In genomic region chr10:128451879-128452278, GRCh38 we compare ENCODE assay signal across 26 cellular contexts.
"Had no signal": no experiment of that assay in that cellular context is flagged by ENCODE, and none has a peak within 500 bp of the region (broad histone marks: within the 10 kb centered on the region; RNA-seq: fewer than 3 reads in every experiment).

No MANE protein-coding gene starts in this region.

- ATAC-seq: activated CD4-positive, alpha-beta T cell treated with anti-CD3 and anti-CD28 coated beads for 36 hours; activated CD4-positive, CD25-positive, alpha-beta regulatory T cell treated with anti-CD3 and anti-CD28 coated beads, Interleukin-2, amount 50 U/mL, for 24 hours; activated CD8-positive, alpha-beta T cell treated with anti-CD3 and anti-CD28 coated beads, Interleukin-2, amount 10 ng/mL, durations not matched to agents 7 days and 5 days; activated T-cell treated with anti-CD3 and anti-CD28 coated beads, Interleukin-2, amount 50 U/mL, for 4 hours; activated T-helper 17 cell treated with anti-CD3 and anti-CD28 coated beads, Interleukin-2, amount 50 U/mL, for 72 hours; esophagus mucosa; T-helper 17 cell had no signal

- H3K4me3 Mint-ChIP-seq: activated B cell treated with CpG ODN at 0.5 μM for 24 hours; activated CD4-positive, alpha-beta memory T cell treated with anti-CD3 and anti-CD28 coated beads for 36 hours; activated CD4-positive, alpha-beta T cell treated with anti-CD3 and anti-CD28 coated beads for 36 hours; activated CD4-positive, alpha-beta T cell treated with anti-CD3 and anti-CD28 coated beads, Interleukin-2, amount 10 ng/mL, durations not matched to agents 24 days and 14 days; activated CD8-positive, alpha-beta T cell treated with anti-CD3 and anti-CD28 coated beads, Interleukin-2, amount 10 ng/mL, durations not matched to agents 7 days and 5 days; activated naive CD8-positive, alpha-beta T cell; activated T-cell treated with anti-CD3 and anti-CD28 coated beads, Interleukin-2, amount 50 U/mL, for 4 hours; activated T-helper 17 cell treated with anti-CD3 and anti-CD28 coated beads, Interleukin-2, amount 50 U/mL, for 72 hours; T-helper 17 cell; T-helper 2 cell treated with Interferon-gamma antibody and Interleukin-4, amounts not matched to agents 5 μg/mL and 100 μg/mL, for 36 hours had no signal

- H3K9me3 Mint-ChIP-seq: activated B cell treated with CpG ODN at 0.5 μM for 24 hours; activated CD4-positive, alpha-beta memory T cell treated with anti-CD3 and anti-CD28 coated beads for 36 hours; activated CD4-positive, alpha-beta T cell treated with anti-CD3 and anti-CD28 coated beads, Interleukin-2, amount 10 ng/mL, durations not matched to agents 24 days and 14 days; activated T-cell treated with anti-CD3 and anti-CD28 coated beads, Interleukin-2, amount 50 U/mL, for 4 hours; activated T-helper 17 cell treated with anti-CD3 and anti-CD28 coated beads, Interleukin-2, amount 50 U/mL, for 72 hours; T-helper 2 cell treated with Interferon-gamma antibody and Interleukin-4, amounts not matched to agents 5 μg/mL and 100 μg/mL, for 36 hours had no signal

- H3K36me3 Mint-ChIP-seq: activated CD4-positive, alpha-beta memory T cell treated with anti-CD3 and anti-CD28 coated beads for 36 hours; activated naive CD8-positive, alpha-beta T cell had no signal

- H3K27me3 ChIP-seq: brain microvascular endothelial cell had no signal

- H3K27me3 Mint-ChIP-seq: activated B cell treated with CpG ODN at 0.5 μM for 24 hours; activated CD4-positive, alpha-beta memory T cell treated with anti-CD3 and anti-CD28 coated beads for 36 hours; activated CD4-positive, alpha-beta T cell treated with anti-CD3 and anti-CD28 coated beads, Interleukin-2, amount 10 ng/mL, durations not matched to agents 24 days and 14 days had no signal

- H3K4me1 Mint-ChIP-seq: activated B cell treated with CpG ODN at 0.5 μM for 24 hours; activated CD4-positive, alpha-beta T cell treated with anti-CD3 and anti-CD28 coated beads for 36 hours; activated CD4-positive, alpha-beta T cell treated with anti-CD3 and anti-CD28 coated beads, Interleukin-2, amount 10 ng/mL, durations not matched to agents 24 days and 14 days; activated T-helper 17 cell treated with anti-CD3 and anti-CD28 coated beads, Interleukin-2, amount 50 U/mL, for 72 hours; T-helper 17 cell had no signal

- H3K36me3 ChIP-seq: brain microvascular endothelial cell, WERI-Rb-1 had no signal

- DNase-seq: activated B cell treated with CpG ODN at 0.5 μM for 24 hours; activated CD4-positive, alpha-beta memory T cell treated with anti-CD3 and anti-CD28 coated beads for 36 hours; activated CD4-positive, alpha-beta T cell treated with anti-CD3 and anti-CD28 coated beads for 36 hours; activated CD4-positive, alpha-beta T cell treated with anti-CD3 and anti-CD28 coated beads, Interleukin-2, amount 10 ng/mL, durations not matched to agents 24 days and 14 days; activated CD8-positive, alpha-beta T cell treated with anti-CD3 and anti-CD28 coated beads, Interleukin-2, amount 10 ng/mL, durations not matched to agents 7 days and 5 days; activated effector memory CD4-positive, alpha-beta T cell treated with Interleukin-2 at 50 U/mL for 16 hours; activated gamma-delta T cell treated with Interleukin-2 at 50 U/mL for 16 hours; activated naive CD4-positive, alpha-beta T cell treated with anti-CD3 and anti-CD28 coated beads, Interleukin-2, amount 50 U/mL, for 16 hours; activated naive CD4-positive, alpha-beta T cell treated with Interleukin-2 at 50 U/mL for 16 hours; activated T-cell treated with anti-CD3 and anti-CD28 coated beads, Interleukin-2, amount 50 U/mL, for 4 hours; amniotic stem cell; anterior cingulate cortex; brain microvascular endothelial cell; caudate nucleus; effector CD8-positive, alpha-beta T cell; foreskin fibroblast; SW 1271; T-helper 1 cell; T-helper 17 cell; T1000; WERI-Rb-1 had no signal

- H3K27ac Mint-ChIP-seq: activated B cell treated with CpG ODN at 0.5 μM for 24 hours; activated CD4-positive, alpha-beta memory T cell treated with anti-CD3 and anti-CD28 coated beads for 36 hours; activated CD4-positive, alpha-beta T cell treated with anti-CD3 and anti-CD28 coated beads for 36 hours; activated CD4-positive, alpha-beta T cell treated with anti-CD3 and anti-CD28 coated beads, Interleukin-2, amount 10 ng/mL, durations not matched to agents 24 days and 14 days; activated CD8-positive, alpha-beta T cell treated with anti-CD3 and anti-CD28 coated beads, Interleukin-2, amount 10 ng/mL, durations not matched to agents 7 days and 5 days; activated naive CD8-positive, alpha-beta T cell; activated T-helper 17 cell treated with anti-CD3 and anti-CD28 coated beads, Interleukin-2, amount 50 U/mL, for 72 hours; T-helper 17 cell; T-helper 2 cell treated with Interferon-gamma antibody and Interleukin-4, amounts not matched to agents 5 μg/mL and 100 μg/mL, for 36 hours had no signal

- H3K27ac ChIP-seq: brain microvascular endothelial cell, WERI-Rb-1 had no signal
